8 cellular contexts compared by ENCODE assay signal in the genomic region with DNA sequence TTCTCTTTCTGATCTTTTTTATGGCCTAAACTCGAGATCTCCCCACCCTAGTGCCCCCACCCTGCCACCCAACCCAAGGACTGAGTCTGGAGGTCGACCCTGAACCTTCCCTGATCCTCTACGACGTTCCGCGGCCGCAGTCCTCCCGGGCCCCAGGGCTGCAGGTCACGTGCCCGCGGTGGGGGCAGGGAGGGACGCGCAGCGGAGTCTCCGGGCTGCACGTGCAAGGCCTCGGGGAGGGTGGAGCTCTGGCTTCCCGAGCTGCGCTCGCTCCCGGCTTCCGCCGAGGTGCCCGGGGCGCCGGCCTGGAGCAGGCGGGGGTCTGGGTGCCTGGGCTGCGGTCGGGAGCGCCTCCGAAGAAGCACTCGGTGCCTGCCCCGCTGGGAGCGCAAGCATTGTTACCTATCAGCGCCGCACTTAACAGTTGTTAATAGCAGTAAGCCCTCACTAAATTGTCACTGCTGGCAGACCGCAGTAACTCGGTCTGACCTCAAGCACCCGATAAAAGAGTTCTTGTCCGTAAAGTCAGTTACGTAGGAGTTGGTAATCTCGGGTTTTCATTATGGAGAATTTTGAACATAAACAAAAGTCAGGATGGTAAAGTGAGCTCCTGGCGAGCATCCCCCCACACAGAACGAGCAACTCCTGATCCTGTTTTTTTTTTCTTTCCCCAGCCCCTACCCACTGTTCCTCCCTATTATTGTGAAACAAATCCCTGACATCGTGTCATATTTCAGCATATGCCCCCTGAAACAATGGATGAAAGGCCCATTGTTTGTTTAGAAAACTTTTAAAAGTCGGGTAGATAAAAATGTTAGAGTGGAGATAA.
A peak's percentile ranks its signal among the peaks of the same experiment; 100 is the strongest.
DNase-seq lines count a peak whose midpoint lies in the region; ATAC-seq and FAIRE-seq lines count a peak whose summit lies in the region.

No MANE protein-coding gene starts in this region.

- DNase-seq in CD4-positive, alpha-beta memory T cell: peak; percentile 72 to 82 (median 78)
- DNase-seq in MG63 (peak; percentile 90), SK-N-MC (ENCODE audit: low read depth, low spot score) (peak; percentile 20), frontal cortex (ENCODE audit: low spot score in 2 of 2) (peak; percentile 76 to 83)
- DNase-seq in activated naive CD4-positive, alpha-beta T cell treated with anti-CD3 and anti-CD28 coated beads, Interleukin-2, amount 10 ng/mL, durations not matched to agents 7 days and 5 days: peak; percentile 86
- DNase-seq in stimulated activated naive CD8-positive, alpha-beta T cell treated with anti-CD3 and anti-CD28 coated beads, Interleukin-15, amount 100 ng/mL, for 72 hours: peak; percentile 74 to 81

- H3K4me1 ChIP-seq in CD4-positive, alpha-beta memory T cell (ENCODE audit: insufficient read depth, low read length): peaks cover 18% of the 10 kb centered on the region
- peaks cover 12% of the 10 kb centered on the region for H3K4me1 ChIP-seq in neuron (ENCODE audit: insufficient read depth, low read length)

- no peaks in the 10 kb centered on the region for H3K36me3 ChIP-seq in CD4-positive, alpha-beta memory T cell (ENCODE audit: insufficient read depth, low read length)
- H3K36me3 ChIP-seq in MG63 (no peaks in the 10 kb centered on the region), SK-N-MC (ENCODE audit: insufficient read depth, low read length) (no peaks in the 10 kb centered on the region), neuron (ENCODE audit: insufficient read depth, low read length) (no peaks in the 10 kb centered on the region)

- POLR2A ChIA-PET in CD4-positive, alpha-beta memory T cell (lab: Charles Lee; ENCODE audit: partially characterized antibody): interaction anchor here (0.5 to 3.2 kb wide), 25 partner anchors 9 to 1302 kb away, joined by 3 to 87 read pairs (median 4); a partner anchor contains a TSS

- H3K4me3 Mint-ChIP-seq in CD4-positive, alpha-beta memory T cell: peak overlapping the region; percentile 70 to 88 (median 78)
- peak overlapping the region; percentile 69 for H3K4me3 Mint-ChIP-seq in activated naive CD4-positive, alpha-beta T cell treated with anti-CD3 and anti-CD28 coated beads, Interleukin-2, amount 10 ng/mL, durations not matched to agents 7 days and 5 days
- H3K4me3 Mint-ChIP-seq in stimulated activated naive CD8-positive, alpha-beta T cell treated with anti-CD3 and anti-CD28 coated beads, Interleukin-15, amount 100 ng/mL, for 72 hours: peak overlapping the region; percentile 84 to 99

- peak overlapping the region; percentile 97 for H3K9ac ChIP-seq in SK-N-MC (ENCODE audit: insufficient read length)

- peak overlapping the region in 1 of 2 donors; percentile 59 for H3K4me3 ChIP-seq in CD4-positive, alpha-beta memory T cell (ENCODE audit: low read length in 2 of 2)
- H3K4me3 ChIP-seq in MG63: peak overlapping the region; percentile 67
- peak overlapping the region; percentile 90 for H3K4me3 ChIP-seq in SK-N-MC
- H3K4me3 ChIP-seq in neuron (ENCODE audit: low read length): peak overlapping the region; percentile 78

- H3K4me1 Mint-ChIP-seq in CD4-positive, alpha-beta memory T cell: peaks cover 8 to 32% (median 15%) of the 10 kb centered on the region in 4 donors
- H3K4me1 Mint-ChIP-seq in activated naive CD4-positive, alpha-beta T cell treated with anti-CD3 and anti-CD28 coated beads, Interleukin-2, amount 10 ng/mL, durations not matched to agents 7 days and 5 days: peaks cover 29% of the 10 kb centered on the region
- H3K4me1 Mint-ChIP-seq in stimulated activated naive CD8-positive, alpha-beta T cell treated with anti-CD3 and anti-CD28 coated beads, Interleukin-15, amount 100 ng/mL, for 72 hours: peaks cover 21% of the 10 kb centered on the region

- no peaks in the 10 kb centered on the region for H3K36me3 Mint-ChIP-seq in CD4-positive, alpha-beta memory T cell
- H3K36me3 Mint-ChIP-seq in activated naive CD4-positive, alpha-beta T cell treated with anti-CD3 and anti-CD28 coated beads, Interleukin-2, amount 10 ng/mL, durations not matched to agents 7 days and 5 days: peaks cover 5% of the 10 kb centered on the region

- peak; percentile 53 for ATAC-seq in GM21423 (IDR thresholded peaks at IDR 0.05; ENCODE audit: unreplicated experiment)
- ATAC-seq in stimulated activated naive CD8-positive, alpha-beta T cell treated with anti-CD3 and anti-CD28 coated beads, Interleukin-15, amount 100 ng/mL, for 72 hours: peak; percentile 86

- H3K27ac Mint-ChIP-seq in CD4-positive, alpha-beta memory T cell: peak overlapping the region; percentile 38 to 92 (median 89)
- peak overlapping the region; percentile 84 for H3K27ac Mint-ChIP-seq in activated naive CD4-positive, alpha-beta T cell treated with anti-CD3 and anti-CD28 coated beads, Interleukin-2, amount 10 ng/mL, durations not matched to agents 7 days and 5 days
- peak overlapping the region; percentile 75 to 90 for H3K27ac Mint-ChIP-seq in stimulated activated naive CD8-positive, alpha-beta T cell treated with anti-CD3 and anti-CD28 coated beads, Interleukin-15, amount 100 ng/mL, for 72 hours

- H3K9me3 ChIP-seq in CD4-positive, alpha-beta memory T cell (ENCODE audit: control insufficient read depth in 1 of 2, low read length in 2 of 2): no peaks in the 10 kb centered on the region
- H3K9me3 ChIP-seq in MG63 (no peaks in the 10 kb centered on the region), SK-N-MC (ENCODE audit: low read depth, low read length) (no peaks in the 10 kb centered on the region), neuron (ENCODE audit: low read length) (no peaks in the 10 kb centered on the region)

- no peak for FAIRE-seq in frontal cortex (lab: Jason Lieb, UNC)

- intact Hi-C loops in CD4-positive, alpha-beta memory T cell (cut with micrococcal nuclease): loop anchor here (1.0 to 5.0 kb wide), 3 partner anchors 69 to 265 kb away; a partner anchor contains a TSS

- H2AFZ ChIP-seq in neuron (ENCODE audit: low read depth, low read length): peak overlapping the region; percentile 94

- CTCF ChIA-PET in CD4-positive, alpha-beta memory T cell (lab: Charles Lee; ENCODE audit: partially characterized antibody): interaction anchor here (1.2 to 1.5 kb wide), 2 partner anchors 10 to 100 kb away, joined by 4 to 8 read pairs; no protein-coding TSS in a partner anchor
- CTCF ChIA-PET in activated naive CD4-positive, alpha-beta T cell treated with anti-CD3 and anti-CD28 coated beads, Interleukin-2, amount 10 ng/mL, durations not matched to agents 7 days and 5 days (lab: Charles Lee): interaction anchor here (0.6 to 2.0 kb wide), 2 partner anchors 215 to 835 kb away, joined by 3 to 6 read pairs; no protein-coding TSS in a partner anchor

- no peaks in the 10 kb centered on the region for H3K27me3 Mint-ChIP-seq in CD4-positive, alpha-beta memory T cell
- H3K27me3 Mint-ChIP-seq in activated naive CD4-positive, alpha-beta T cell treated with anti-CD3 and anti-CD28 coated beads, Interleukin-2, amount 10 ng/mL, durations not matched to agents 7 days and 5 days: peaks cover 38% of the 10 kb centered on the region
- no peaks in the 10 kb centered on the region for H3K27me3 Mint-ChIP-seq in stimulated activated naive CD8-positive, alpha-beta T cell treated with anti-CD3 and anti-CD28 coated beads, Interleukin-15, amount 100 ng/mL, for 72 hours

- H3K27ac ChIP-seq in CD4-positive, alpha-beta memory T cell (ENCODE audit: low read depth, low read length): peak overlapping the region; percentile 70
- peak overlapping the region; percentile 97 for H3K27ac ChIP-seq in SK-N-MC

- peaks cover 0 to 2% (median 0%) of the 10 kb centered on the region in 8 donors for H3K9me3 Mint-ChIP-seq in CD4-positive, alpha-beta memory T cell
- no peaks in the 10 kb centered on the region for H3K9me3 Mint-ChIP-seq in activated naive CD4-positive, alpha-beta T cell treated with anti-CD3 and anti-CD28 coated beads, Interleukin-2, amount 10 ng/mL, durations not matched to agents 7 days and 5 days
- no peaks in the 10 kb centered on the region for H3K9me3 Mint-ChIP-seq in stimulated activated naive CD8-positive, alpha-beta T cell treated with anti-CD3 and anti-CD28 coated beads, Interleukin-15, amount 100 ng/mL, for 72 hours

- no peaks in the 10 kb centered on the region for H3K27me3 ChIP-seq in CD4-positive, alpha-beta memory T cell (ENCODE audit: insufficient read depth, low read length)
- H3K27me3 ChIP-seq in MG63 (no peaks in the 10 kb centered on the region), neuron (ENCODE audit: insufficient read depth, low read length) (no peaks in the 10 kb centered on the region)

Comparison
In these comparisons a context has a peak if more than half of its experiments do, and no peak if none do; other contexts are left out.
1. DNase-seq: peak in every context shown above with its lines; median percentile 90 in MG63; 86 in activated naive CD4-positive, alpha-beta T cell treated with anti-CD3 and anti-CD28 coated beads, Interleukin-2, amount 10 ng/mL, durations not matched to agents 7 days and 5 days; 80 in frontal cortex; 78 in CD4-positive, alpha-beta memory T cell; 78 in stimulated activated naive CD8-positive, alpha-beta T cell treated with anti-CD3 and anti-CD28 coated beads, Interleukin-15, amount 100 ng/mL, for 72 hours; 20 in SK-N-MC.